Comparison of ENCODE assay signal across 10 cellular contexts in genomic region chr11:67409781-67410368, GRCh38. TPM values are rescaled to one million over a fixed set of nuclear protein-coding genes. Genes with fewer than 3 reads are reported as not detected.
DNase-seq lines count a peak whose midpoint lies in the region; ATAC-seq and TF ChIP-seq lines count a peak whose summit lies in the region.
"Had no signal": no experiment of that assay in that cellular context is flagged by ENCODE, and none has a peak within 500 bp of the region (broad histone marks: within the 10 kb centered on the region; RNA-seq: fewer than 3 reads in every experiment).

No MANE protein-coding gene starts in this region.

- peaks cover 99% of the 10 kb centered on the region for H3K4me1 ChIP-seq in BLaER1

- peaks cover 31% of the 10 kb centered on the region for H3F3A ChIP-seq in SU-DHL-6 (ENCODE audit: insufficient read depth)

- H3K4me3 ChIP-seq in BLaER1 (peak overlapping the region; percentile 45), H7 (ENCODE audit: insufficient read depth, low read depth, low read length) (no peak overlapping the region), SU-DHL-6 (ENCODE audit: insufficient read depth, low read length, poor library complexity, severe bottlenecking) (peak overlapping the region; percentile 23)

- H3K36me3 Mint-ChIP-seq in type B pancreatic cell: no peaks in the 10 kb centered on the region

- H3K4me1 Mint-ChIP-seq in type B pancreatic cell (ENCODE audit: unreplicated experiment): peaks cover 11% of the 10 kb centered on the region

- DNase-seq in H7 (peak; percentile 96), left kidney (ENCODE audit: low read depth, low spot score) (peak; percentile 66), NCI-H345 (lab: John Stamatoyannopoulos, UW) (no peak), type B pancreatic cell (ENCODE audit: extremely low spot score, unreplicated experiment) (no peak)
- DNase-seq: NCI-H446 had no signal

- H3K4me2 ChIP-seq in BLaER1 (peak overlapping the region; percentile 100), SU-DHL-6 (ENCODE audit: low read depth, low read length, poor library complexity, severe bottlenecking) (peak overlapping the region; percentile 48)

- H3K27me3 ChIP-seq in BLaER1 (peaks cover 14% of the 10 kb centered on the region), H7 (ENCODE audit: control insufficient read depth, insufficient read depth, low read length) (peaks cover 7% of the 10 kb centered on the region), SU-DHL-6 (ENCODE audit: low read length) (no peaks in the 10 kb centered on the region)

- H3K9ac ChIP-seq in BLaER1: peak overlapping the region; percentile 87
- peak overlapping the region; percentile 57 for H3K9ac ChIP-seq in SU-DHL-6 (ENCODE audit: low read length)

- H4K20me1 ChIP-seq in BLaER1 (no peaks in the 10 kb centered on the region), SU-DHL-6 (ENCODE audit: low read depth, low read length) (no peaks in the 10 kb centered on the region)

- H3K27me3 Mint-ChIP-seq in type B pancreatic cell: peaks cover 43% of the 10 kb centered on the region

- H3K27ac ChIP-seq in BLaER1: peak overlapping the region; percentile 97
- H3K27ac ChIP-seq in SU-DHL-6 (ENCODE audit: low read depth, low read length): peak overlapping the region; percentile 88

- H3K36me3 ChIP-seq in BLaER1: 0 out of 2 replicates have a peak, but pooled peaks cover 10% of the 10 kb centered on the region
- no peaks in the 10 kb centered on the region for H3K36me3 ChIP-seq in H7 (replicated peaks; ENCODE audit: control insufficient read depth, insufficient read depth, low read length)
- no peaks in the 10 kb centered on the region for H3K36me3 ChIP-seq in SU-DHL-6 (ENCODE audit: low read length)

- no peak overlapping the region for H3K27ac Mint-ChIP-seq in type B pancreatic cell

- H3K9me2 ChIP-seq in SU-DHL-6 (replicated peaks; ENCODE audit: insufficient read depth, low read length): no peaks in the 10 kb centered on the region

- no peaks in the 10 kb centered on the region for H3K79me2 ChIP-seq in SU-DHL-6 (ENCODE audit: insufficient read depth, low read length)

- H3K9me3 ChIP-seq in BLaER1 (no peaks in the 10 kb centered on the region), SU-DHL-6 (ENCODE audit: insufficient read depth, low read length) (no peaks in the 10 kb centered on the region)

- TF ChIP-seq CTCF in SU-DHL-6 (IDR thresholded peaks at IDR 0.05; ENCODE audit: insufficient read depth, low read length, poor library complexity, severe bottlenecking) (no peak), type B pancreatic cell (conservative IDR thresholded peaks at IDR 0.05) (no peak)

- H2AFZ ChIP-seq in SU-DHL-6 (ENCODE audit: low read depth, low read length, severe bottlenecking): no peak overlapping the region

- H3K4me3 Mint-ChIP-seq in type B pancreatic cell: no peak overlapping the region

- ATAC-seq in GM21367 (IDR thresholded peaks at IDR 0.05; ENCODE audit: unreplicated experiment) (no peak), HG03108 (IDR thresholded peaks at IDR 0.05; ENCODE audit: unreplicated experiment) (no peak)

- H3K9me3 Mint-ChIP-seq in type B pancreatic cell: no peaks in the 10 kb centered on the region

RNA-seq across cellular contexts. Expression of gene CARNS1, which starts 5.6 kb away (rescaled TPM):
- total RNA-seq in H7 (2014; rRNA removed; shearing (Covaris generic)): 0.07 and 0.17 TPM in 2 replicates
- total RNA-seq in type B pancreatic cell (ENCODE audit: low replicate concordance): 0.31 and 1.5 TPM in 2 replicates

RNA-seq across cellular contexts. Expression of gene TBC1D10C, which starts 6.0 kb away (rescaled TPM):
- total RNA-seq in H7 (2014; rRNA removed; shearing (Covaris generic)): 0.44 and 0.52 TPM in 2 replicates
- total RNA-seq in type B pancreatic cell (ENCODE audit: low replicate concordance): 0.87 TPM in 1 of 2 replicates, not detected in the other
- total RNA-seq: pulmonary artery endothelial cell had no signal

RNA-seq across cellular contexts. Expression of gene PPP1CA, which starts 8.2 kb away (rescaled TPM):
- total RNA-seq in H7 (2014; rRNA removed; shearing (Covaris generic)): 246 and 314 TPM in 2 replicates
- 137 TPM in 2 replicates for total RNA-seq in type B pancreatic cell (ENCODE audit: low replicate concordance)

RNA-seq across cellular contexts. Expression of gene RAD9A, which starts 18.1 kb away (rescaled TPM):
- 20.2 and 27.0 TPM in 2 replicates for total RNA-seq in H7 (2014; rRNA removed; shearing (Covaris generic))
- 29.5 and 41.2 TPM in 2 replicates for total RNA-seq in type B pancreatic cell (ENCODE audit: low replicate concordance)

RNA-seq across cellular contexts. Expression of gene RPS6KB2, which starts 18.4 kb away (rescaled TPM):
- 88.9 and 90.2 TPM in 2 replicates for total RNA-seq in H7 (2014; rRNA removed; shearing (Covaris generic))
- 55.5 and 57.0 TPM in 2 replicates for total RNA-seq in type B pancreatic cell (ENCODE audit: low replicate concordance)

Comparison
In these comparisons a context has a peak if more than half of its experiments do, and no peak if none do; other contexts are left out.
1. DNase-seq: peak in H7 (single experiment) and left kidney (single experiment); none in NCI-H345 (single experiment) and type B pancreatic cell (single experiment).